ENCODE assay signal across 9 cellular contexts in the genomic region with DNA sequence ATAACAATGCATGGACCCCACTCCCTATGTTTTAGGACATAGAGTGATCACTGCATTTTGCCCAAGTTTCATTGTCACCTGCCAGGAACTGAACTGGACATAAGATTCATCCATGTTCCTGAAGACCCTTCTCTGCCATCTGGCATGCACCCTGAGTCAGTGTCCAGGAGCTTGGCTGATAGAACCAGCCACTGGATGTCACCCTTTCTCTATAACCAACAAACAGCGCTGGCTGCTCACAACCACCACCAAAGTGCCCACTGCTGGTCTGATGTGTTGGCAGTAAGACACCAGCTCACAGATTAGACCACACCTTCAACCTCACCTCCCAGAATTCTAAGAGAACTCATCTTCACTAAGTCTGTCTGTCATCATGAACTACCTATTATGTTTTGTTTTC.
DNase-seq lines count a peak whose midpoint lies in the region; ATAC-seq and TF ChIP-seq lines count a peak whose summit lies in the region.
"Had no signal": no experiment of that assay in that cellular context is flagged by ENCODE, and none has a peak within 500 bp of the region (broad histone marks: within the 10 kb centered on the region; RNA-seq: fewer than 3 reads in every experiment).

No MANE protein-coding gene starts in this region.

- H3K4me3 ChIP-seq in adipocyte (ENCODE audit: low read length) (no peak overlapping the region), lower leg skin (ENCODE audit: low read depth, poor library complexity, severe bottlenecking) (no peak overlapping the region)
- H3K4me3 ChIP-seq: SK-N-MC had no signal

- no peaks in the 10 kb centered on the region for H3K36me3 ChIP-seq in adipocyte (ENCODE audit: control insufficient read depth, insufficient read depth, low read length, severe bottlenecking)

- no peaks in the 10 kb centered on the region for H3K9me3 ChIP-seq in adipocyte (ENCODE audit: control insufficient read depth, low read length)

- no peak overlapping the region for H3K9ac ChIP-seq in adipocyte (ENCODE audit: low read length)

- intact Hi-C loops in lower leg skin (cut with DNase I; ENCODE audit: low total_unique reads) = no loop called here

- peaks cover 2% of the 10 kb centered on the region for H3K4me1 ChIP-seq in adipocyte (ENCODE audit: control insufficient read depth, insufficient read depth, low read length)

- no peak for TF ChIP-seq CTCF in lower leg skin (IDR thresholded peaks at IDR 0.05)

- DNase-seq in NCI-H146 (lab: John Stamatoyannopoulos, UW) (peak; percentile 81), adipocyte (ENCODE audit: low read depth) (peak; percentile 69), left kidney (ENCODE audit: low read depth, low spot score) (peak; percentile 73), foreskin melanocyte (no peak), lower leg skin (ENCODE audit: low spot score in 2 of 2) (no peak)
- DNase-seq in stimulated activated CD4-positive, alpha-beta T cell treated with anti-CD3 and anti-CD28 coated beads, Interleukin-1b, Interleukin-23, amount 100 ng/mL, for 48 hours = no peak
- no peak for DNase-seq in activated CD4-positive, CD25-positive, alpha-beta regulatory T cell (lab: John Stamatoyannopoulos, UW)

- peak; percentile 58 for ATAC-seq in GM19351 (IDR thresholded peaks at IDR 0.05; ENCODE audit: unreplicated experiment)

- H3K27me3 ChIP-seq in adipocyte (replicated peaks; ENCODE audit: control insufficient read depth, insufficient read depth, low read length) = no peaks in the 10 kb centered on the region

- 42 to 44% methylated on average over 1 of the region's 1 CpG for WGBS in lower leg skin, 2 donors

- no peak for TF ChIP-seq POLR2A in lower leg skin (IDR thresholded peaks at IDR 0.05)

Comparison
In these comparisons a context has a peak if more than half of its experiments do, and no peak if none do; other contexts are left out.
1. DNase-seq: peak in NCI-H146 (single experiment), adipocyte (single experiment) and left kidney (single experiment); none in foreskin melanocyte (single experiment), stimulated activated CD4-positive, alpha-beta T cell treated with anti-CD3 and anti-CD28 coated beads, Interleukin-1b, Interleukin-23, amount 100 ng/mL, for 48 hours (single experiment), activated CD4-positive, CD25-positive, alpha-beta regulatory T cell (0 of 4) and lower leg skin (0 of 2).